ENCODE assay signal across 1 cellular context in genomic region chr10:102267748-102268147, GRCh38.
TF ChIP-seq lines count a peak whose summit lies in the region.

No MANE protein-coding gene starts in this region.

TF ChIP-seq in HepG2, 621 proteins besides CTCF, POLR2A, EP300 and RAD21:
- TF ChIP-seq HES4 (CRISPR knock-in tag; IDR thresholded peaks at IDR 0.05; ENCODE audit: borderline replicate concordance) = no peak
- no peak for TF ChIP-seq ZNF574 (CRISPR knock-in tag; IDR thresholded peaks at IDR 0.05)
- no peak for TF ChIP-seq TRIM22 (IDR thresholded peaks at IDR 0.05)
- no peak for TF ChIP-seq MZF1 (CRISPR knock-in tag; IDR thresholded peaks at IDR 0.05; ENCODE audit: borderline replicate concordance)
- TF ChIP-seq SP140L (CRISPR knock-in tag; IDR thresholded peaks at IDR 0.05; ENCODE audit: borderline replicate concordance) = no peak
- TF ChIP-seq THAP8 (CRISPR knock-in tag; IDR thresholded peaks at IDR 0.05; ENCODE audit: borderline replicate concordance) = no peak
- no peak for TF ChIP-seq ZBTB49 (CRISPR knock-in tag; IDR thresholded peaks at IDR 0.05; ENCODE audit: borderline replicate concordance)
